ENCODE assay signal across 29 cellular contexts in genomic region chr6:144165784-144166183, GRCh38.
"Had no signal": no experiment of that assay in that cellular context is flagged by ENCODE, and none has a peak within 500 bp of the region (broad histone marks: within the 10 kb centered on the region; RNA-seq: fewer than 3 reads in every experiment).

No MANE protein-coding gene starts in this region.

- H3K27ac ChIP-seq: coronary artery, esophagus muscularis mucosa, foreskin keratinocyte, gastroesophageal sphincter, heart left ventricle, hepatocyte, neural progenitor cell, prostate gland, sigmoid colon, stomach, thoracic aorta, tibial nerve, upper lobe of left lung, uterus had no signal

- FAIRE-seq: endothelial cell of umbilical vein, kidney had no signal

- H3K4me2 ChIP-seq: hepatocyte, neural progenitor cell had no signal

- H3K4me3 ChIP-seq: coronary artery, esophagus muscularis mucosa, gastroesophageal sphincter, heart left ventricle, hepatocyte, neural progenitor cell, prostate gland, sigmoid colon, stomach, thoracic aorta, tibial nerve, upper lobe of left lung, uterus had no signal

- H3K4me1 ChIP-seq: esophagus muscularis mucosa, foreskin keratinocyte, gastroesophageal sphincter, neural progenitor cell, prostate gland, sigmoid colon, tibial nerve, uterus had no signal

- H3K27me3 ChIP-seq: esophagus muscularis mucosa, gastroesophageal sphincter, heart left ventricle, hepatocyte, neural progenitor cell, sigmoid colon, stomach, tibial nerve, upper lobe of left lung, uterus had no signal

- H3K9ac ChIP-seq: neural progenitor cell had no signal

- H3K36me3 ChIP-seq: gastroesophageal sphincter, neural progenitor cell, prostate gland, sigmoid colon, stomach, thoracic aorta, tibial nerve, uterus had no signal

- DNase-seq: dermis blood vessel endothelial cell; effector memory CD4-positive, alpha-beta T cell; foreskin keratinocyte; heart left ventricle; kidney; mesenchymal stem cell; midbrain; naive thymus-derived CD4-positive, alpha-beta T cell; nucleus accumbens; right cardiac atrium; sigmoid colon; stimulated activated CD4-positive, alpha-beta T cell treated with anti-CD3 and anti-CD28 coated beads, Interleukin-2, amount 100 ng/mL, for 24 hours; stimulated activated CD4-positive, alpha-beta T cell treated with anti-CD3 and anti-CD28 coated beads, Interleukin-4, amount 100 ng/mL, for 24 hours; stimulated activated naive CD4-positive, alpha-beta T cell treated with Interleukin-2 at 50 U/mL for 16 hours; stomach; substantia nigra; upper lobe of left lung; uterus had no signal

- ATAC-seq: foreskin keratinocyte; gastroesophageal sphincter; heart left ventricle; left lobe of liver; naive thymus-derived CD4-positive, alpha-beta T cell; right cardiac atrium; stimulated activated effector memory CD8-positive, alpha-beta T cell treated with anti-CD3 and anti-CD28 coated beads, Interleukin-12 subunit alpha, Interleukin-12 subunit beta, amount 100 ng/mL, for 72 hours had no signal

- H3K79me2 ChIP-seq: hepatocyte had no signal
